ENCODE assay signal across 1 cellular context in the genomic region with DNA sequence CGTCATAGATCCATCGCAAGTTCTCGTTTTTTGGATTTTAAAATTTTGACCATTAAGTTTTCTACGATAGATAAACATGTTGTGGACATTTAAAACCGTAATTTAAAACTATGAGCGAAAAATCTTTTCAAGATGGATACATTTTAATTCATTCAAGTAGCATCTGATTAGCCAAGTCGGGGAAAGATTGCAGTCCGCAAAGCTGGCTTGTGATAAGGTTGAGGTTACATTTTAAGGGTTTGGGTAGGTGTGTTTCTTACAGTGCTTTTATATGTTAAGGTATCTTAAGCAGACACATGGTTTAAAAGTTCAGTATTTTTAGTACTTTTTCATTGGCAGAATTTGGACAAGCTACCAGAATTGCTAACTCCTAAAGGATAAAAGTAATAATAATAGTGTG.
TF ChIP-seq lines count a peak whose summit lies in the region.

No MANE protein-coding gene starts in this region.

TF ChIP-seq in K562, 482 proteins besides CTCF, POLR2A, EP300 and RAD21 (continued from another document):
- TF ChIP-seq, protein P1, sequence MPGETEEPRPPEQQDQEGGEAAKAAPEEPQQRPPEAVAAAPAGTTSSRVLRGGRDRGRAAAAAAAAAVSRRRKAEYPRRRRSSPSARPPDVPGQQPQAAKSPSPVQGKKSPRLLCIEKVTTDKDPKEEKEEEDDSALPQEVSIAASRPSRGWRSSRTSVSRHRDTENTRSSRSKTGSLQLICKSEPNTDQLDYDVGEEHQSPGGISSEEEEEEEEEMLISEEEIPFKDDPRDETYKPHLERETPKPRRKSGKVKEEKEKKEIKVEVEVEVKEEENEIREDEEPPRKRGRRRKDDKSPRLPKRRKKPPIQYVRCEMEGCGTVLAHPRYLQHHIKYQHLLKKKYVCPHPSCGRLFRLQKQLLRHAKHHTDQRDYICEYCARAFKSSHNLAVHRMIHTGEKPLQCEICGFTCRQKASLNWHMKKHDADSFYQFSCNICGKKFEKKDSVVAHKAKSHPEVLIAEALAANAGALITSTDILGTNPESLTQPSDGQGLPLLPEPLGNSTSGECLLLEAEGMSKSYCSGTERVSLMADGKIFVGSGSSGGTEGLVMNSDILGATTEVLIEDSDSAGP (CRISPR knock-in tag; IDR thresholded peaks at IDR 0.05) = no peak
- TF ChIP-seq EGR1 (conservative IDR thresholded peaks at IDR 0.05) (no peak), SMAD4 (CRISPR knock-in tag; conservative IDR thresholded peaks at IDR 0.05) (0 out of 2 replicates have a peak, but pooled peaks have one; percentile 37), KDM1A (IDR thresholded peaks at IDR 0.05) (peak; percentile 66 to 67; a peak in 2 of 4 replicates)
